9 cellular contexts compared by ENCODE assay signal in the genomic region with DNA sequence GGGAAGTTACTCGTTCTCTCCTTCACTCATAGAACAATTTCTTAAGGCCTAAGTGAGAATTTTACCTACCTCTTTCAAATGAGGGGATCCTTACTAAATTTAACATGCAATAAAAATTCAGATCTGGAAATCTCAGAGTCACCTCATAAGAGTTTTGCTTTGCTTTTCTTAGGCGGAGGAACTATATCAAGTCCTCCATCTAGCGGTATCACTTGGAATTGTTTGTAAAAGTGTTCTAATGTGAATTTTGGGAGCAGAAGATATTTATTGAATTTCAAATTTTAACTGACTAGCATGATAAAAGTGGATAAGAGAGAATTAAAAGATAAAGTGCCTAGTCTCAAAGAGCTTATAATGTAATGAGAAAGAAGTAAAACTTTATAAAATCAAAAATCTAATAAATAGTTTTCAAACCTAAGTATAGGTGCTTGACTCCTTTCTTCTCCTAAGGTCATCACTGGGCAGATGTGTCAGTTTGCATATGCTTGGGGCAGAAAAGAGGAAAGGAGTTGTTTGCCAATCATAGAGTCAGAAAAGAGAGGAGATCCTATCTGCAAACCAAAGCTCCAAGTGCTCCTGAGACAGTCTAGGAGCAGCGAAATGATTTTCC.
A peak's percentile ranks its signal among the peaks of the same experiment; 100 is the strongest.
DNase-seq lines count a peak whose midpoint lies in the region; ATAC-seq and TF ChIP-seq lines count a peak whose summit lies in the region.
"Had no signal": no experiment of that assay in that cellular context is flagged by ENCODE, and none has a peak within 500 bp of the region (broad histone marks: within the 10 kb centered on the region; RNA-seq: fewer than 3 reads in every experiment).

No MANE protein-coding gene starts in this region.

- no peak overlapping the region for H3K4me2 ChIP-seq in smooth muscle cell

- POLR2A ChIA-PET in Caco-2 (lab: Charles Lee): no interaction called here
- POLR2A ChIA-PET in HEK293T (lab: Yijun Ruan, JAX): no interaction called here

- H3K36me3 Mint-ChIP-seq in Caco-2 (ENCODE audit: insufficient read depth, unreplicated experiment): no peaks in the 10 kb centered on the region

- ATAC-seq in GM21825 (IDR thresholded peaks at IDR 0.05; ENCODE audit: unreplicated experiment): no peak

- CTCF ChIA-PET in Caco-2 (lab: Charles Lee) (no interaction called here), HEK293T (lab: Yijun Ruan, JAX) (interaction anchor here (0.9 to 1.2 kb wide), 3 partner anchors 22 to 354 kb away, joined by 3 to 4 read pairs (median 3); no protein-coding TSS in a partner anchor)

- intact Hi-C loops in Caco-2 (cut with micrococcal nuclease; ENCODE audit: unreplicated experiment): loop anchor here (1.0 to 5.0 kb wide), 4 partner anchors 194 to 421 kb away; no protein-coding TSS in a partner anchor

- no peak overlapping the region for H3K9ac ChIP-seq in smooth muscle cell (ENCODE audit: low read depth)

- peak; percentile 69 to 70 for TF ChIP-seq CTCF in Caco-2 (IDR thresholded peaks at IDR 0.05; ENCODE audit: insufficient read depth in 1 of 2, low read depth in 1 of 2, low read length in 1 of 2, severe bottlenecking in 1 of 2, unreplicated experiment in 1 of 2)
- TF ChIP-seq CTCF in fibroblast of villous mesenchyme (IDR thresholded peaks at IDR 0.05; ENCODE audit: insufficient read depth, low read depth, low read length): peak; percentile 70
- peak; percentile 64 for TF ChIP-seq CTCF in smooth muscle cell (IDR thresholded peaks at IDR 0.05; ENCODE audit: borderline replicate concordance, insufficient read depth, poor library complexity, severe bottlenecking)

- no peaks in the 10 kb centered on the region for H3K79me2 ChIP-seq in smooth muscle cell (ENCODE audit: low read depth)

- no peak overlapping the region for H3K27ac Mint-ChIP-seq in Caco-2 (ENCODE audit: unreplicated experiment)

- no peaks in the 10 kb centered on the region for H3K27me3 Mint-ChIP-seq in Caco-2 (ENCODE audit: insufficient read depth, unreplicated experiment)

- WGBS in smooth muscle cell (ENCODE audit: low lambda C conversion rate): 31% methylated on average over 4 of the region's 4 CpGs

- H3K36me3 ChIP-seq in Caco-2 (ENCODE audit: control insufficient read depth, insufficient read depth, low read length): no peaks in the 10 kb centered on the region
- H3K36me3 ChIP-seq in smooth muscle cell (ENCODE audit: low read depth): no peaks in the 10 kb centered on the region
- H3K36me3 ChIP-seq: SJSA1 had no signal

- H2AFZ ChIP-seq in smooth muscle cell (ENCODE audit: low read depth): no peak overlapping the region

- DNase-seq in Caco-2 (peak in 1 of 2 experiments; percentile 34), HEK293T (ENCODE audit: extremely low spot score) (peak; percentile 10), RPMI7951 (ENCODE audit: low read depth) (peak; percentile 26), fibroblast of villous mesenchyme (ENCODE audit: low read depth) (peak; percentile 59), smooth muscle cell (lab: John Stamatoyannopoulos, UW; ENCODE audit: unreplicated experiment) (no peak), HK-2 (ENCODE audit: unreplicated experiment) (no peak)
- no peak for DNase-seq in activated CD8-positive, alpha-beta memory T cell treated with anti-CD3 and anti-CD28 coated beads, Interleukin-2, amount 50 U/mL, for 4 hours

- H3K9me3 ChIP-seq in Caco-2 (no peaks in the 10 kb centered on the region), smooth muscle cell (replicated peaks; ENCODE audit: low read depth) (no peaks in the 10 kb centered on the region)
- H3K9me3 ChIP-seq: SJSA1 had no signal

- H3K4me1 ChIP-seq in Caco-2 (peaks cover 11% of the 10 kb centered on the region; the same call in 1 of the 2 replicates), smooth muscle cell (ENCODE audit: low read depth) (no peaks in the 10 kb centered on the region)
- H3K4me1 ChIP-seq: SJSA1 had no signal

- no peak overlapping the region for H3K27ac ChIP-seq in smooth muscle cell (ENCODE audit: low read depth)
- H3K27ac ChIP-seq: SJSA1 had no signal

- H3K4me1 Mint-ChIP-seq in Caco-2 (ENCODE audit: low read depth, unreplicated experiment): no peaks in the 10 kb centered on the region

- no peaks in the 10 kb centered on the region for H3F3A ChIP-seq in smooth muscle cell (ENCODE audit: low read depth)

- no peaks in the 10 kb centered on the region for H4K20me1 ChIP-seq in smooth muscle cell (ENCODE audit: low read depth)

- no peak overlapping the region for H3K4me3 ChIP-seq in Caco-2 (ENCODE audit: low read depth, low read length)
- H3K4me3 ChIP-seq in fibroblast of villous mesenchyme (ENCODE audit: low read depth, low read length): no peak overlapping the region
- no peak overlapping the region for H3K4me3 ChIP-seq in smooth muscle cell
- H3K4me3 ChIP-seq: SJSA1 had no signal

- BruUV-seq in Caco-2 (replicated peaks; lab: Mats Ljungman, UMichigan): no TSS peak

- H3K4me3 Mint-ChIP-seq in Caco-2 (ENCODE audit: unreplicated experiment): no peak overlapping the region

- no peaks in the 10 kb centered on the region for H3K9me3 Mint-ChIP-seq in Caco-2 (ENCODE audit: unreplicated experiment)

- H3K27me3 ChIP-seq in Caco-2 (replicated peaks; ENCODE audit: control insufficient read depth, insufficient read depth, low read length) (no peaks in the 10 kb centered on the region), smooth muscle cell (ENCODE audit: low read depth) (peaks cover 15% of the 10 kb centered on the region)
- H3K27me3 ChIP-seq: SJSA1 had no signal

TF ChIP-seq in HEK293T, 16 proteins besides CTCF, POLR2A, EP300 and RAD21:
- TF ChIP-seq, protein P1, sequence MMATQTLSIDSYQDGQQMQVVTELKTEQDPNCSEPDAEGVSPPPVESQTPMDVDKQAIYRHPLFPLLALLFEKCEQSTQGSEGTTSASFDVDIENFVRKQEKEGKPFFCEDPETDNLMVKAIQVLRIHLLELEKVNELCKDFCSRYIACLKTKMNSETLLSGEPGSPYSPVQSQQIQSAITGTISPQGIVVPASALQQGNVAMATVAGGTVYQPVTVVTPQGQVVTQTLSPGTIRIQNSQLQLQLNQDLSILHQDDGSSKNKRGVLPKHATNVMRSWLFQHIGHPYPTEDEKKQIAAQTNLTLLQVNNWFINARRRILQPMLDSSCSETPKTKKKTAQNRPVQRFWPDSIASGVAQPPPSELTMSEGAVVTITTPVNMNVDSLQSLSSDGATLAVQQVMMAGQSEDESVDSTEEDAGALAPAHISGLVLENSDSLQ (IDR thresholded peaks at IDR 0.05): no peak
- no peak for TF ChIP-seq FOXM1 (IDR thresholded peaks at IDR 0.05; ENCODE audit: borderline replicate concordance)
- no peak for TF ChIP-seq L3MBTL2 (conservative IDR thresholded peaks at IDR 0.05)
- TF ChIP-seq LEF1 (IDR thresholded peaks at IDR 0.05; ENCODE audit: borderline replicate concordance): no peak
- TF ChIP-seq FOXK2 (IDR thresholded peaks at IDR 0.05): no peak
- TF ChIP-seq HDGF (IDR thresholded peaks at IDR 0.05; ENCODE audit: borderline replicate concordance): no peak
- no peak for TF ChIP-seq ZNF384 (IDR thresholded peaks at IDR 0.05)
- TF ChIP-seq ARNT (IDR thresholded peaks at IDR 0.05): no peak
- TF ChIP-seq SP1 (IDR thresholded peaks at IDR 0.05): no peak
- no peak for TF ChIP-seq FOXA1 (IDR thresholded peaks at IDR 0.05)
- no peak for TF ChIP-seq TARDBP (IDR thresholded peaks at IDR 0.05)
- TF ChIP-seq CTBP1 (IDR thresholded peaks at IDR 0.05; ENCODE audit: borderline replicate concordance): no peak
- no peak for TF ChIP-seq BHLHE40 (IDR thresholded peaks at IDR 0.05; ENCODE audit: borderline replicate concordance)
- no peak for TF ChIP-seq ELF4 (IDR thresholded peaks at IDR 0.05)
- TF ChIP-seq NFRKB (IDR thresholded peaks at IDR 0.05): no peak
- no peak for TF ChIP-seq SUZ12 (IDR thresholded peaks at IDR 0.05)

Comparison
In these comparisons a context has a peak if more than half of its experiments do, and no peak if none do; other contexts are left out.
1. DNase-seq: peak in HEK293T (single experiment), RPMI7951 (single experiment) and fibroblast of villous mesenchyme (single experiment); none in smooth muscle cell (single experiment), HK-2 (single experiment) and activated CD8-positive, alpha-beta memory T cell treated with anti-CD3 and anti-CD28 coated beads, Interleukin-2, amount 50 U/mL, for 4 hours (single experiment).
2. Peak in every context shown above with its lines, with median percentiles within 50 percentile points of each other: CTCF ChIP-seq.